ENCODE assay signal across 17 cellular contexts in genomic region chr1:245375789-245376188, GRCh38.
A peak's percentile ranks its signal among the peaks of the same experiment; 100 is the strongest.
DNase-seq lines count a peak whose midpoint lies in the region; ATAC-seq and TF ChIP-seq lines count a peak whose summit lies in the region.
"Had no signal": no experiment of that assay in that cellular context is flagged by ENCODE, and none has a peak within 500 bp of the region (broad histone marks: within the 10 kb centered on the region; RNA-seq: fewer than 3 reads in every experiment).

No MANE protein-coding gene starts in this region.

- H3K9me3 ChIP-seq in GM23248 (ENCODE audit: low read depth) = no peaks in the 10 kb centered on the region
- no peaks in the 10 kb centered on the region for H3K9me3 ChIP-seq in SJSA1 (replicated peaks)
- H3K9me3 ChIP-seq in upper lobe of left lung = no peaks in the 10 kb centered on the region
- H3K9me3 ChIP-seq: HAP-1, MG63 had no signal

- no peak for TF ChIP-seq POLR2A in upper lobe of left lung (IDR thresholded peaks at IDR 0.05)

- WGBS in GM23248 (ENCODE audit: low coverage in 1 of 2, low lambda C conversion rate in 2 of 2, missing lambda C conversion rate in 2 of 2), 2 experiments = 70 to 72% methylated on average over 9 of the region's 9 CpGs
- 91% methylated on average over 9 of the region's 9 CpGs for WGBS in upper lobe of left lung, 2 donors

- no peak for TF ChIP-seq CTCF in upper lobe of left lung (IDR thresholded peaks at IDR 0.05)

- H3K27ac ChIP-seq in GM23248 (no peak overlapping the region), SJSA1 (no peak overlapping the region), upper lobe of left lung (no peak overlapping the region)

- in situ Hi-C loops in GM23248 (cut with MboI) = no loop called here

- H3K9me3 Mint-ChIP-seq in activated naive CD4-positive, alpha-beta T cell treated with anti-CD3 and anti-CD28 coated beads, Interleukin-2, amount 50 U/mL, for 72 hours = no peaks in the 10 kb centered on the region

- H3K36me3 ChIP-seq in GM23248 (ENCODE audit: low read depth) (no peaks in the 10 kb centered on the region; the same call in 1 of the 2 replicates), SJSA1 (no peaks in the 10 kb centered on the region), upper lobe of left lung (no peaks in the 10 kb centered on the region)
- H3K36me3 ChIP-seq: HAP-1, MG63 had no signal

- 0 out of 2 replicates have a peak, but pooled peaks cover 8% of the 10 kb centered on the region for H3F3A ChIP-seq in GM23248 (ENCODE audit: insufficient read depth)

- no peak overlapping the region for H2AFZ ChIP-seq in GM23248

- H3K27me3 ChIP-seq in GM23248 (replicated peaks; ENCODE audit: insufficient read depth) (no peaks in the 10 kb centered on the region), SJSA1 (replicated peaks) (no peaks in the 10 kb centered on the region), upper lobe of left lung (no peaks in the 10 kb centered on the region)
- H3K27me3 ChIP-seq: MG63 had no signal

- no peaks in the 10 kb centered on the region for H4K20me1 ChIP-seq in GM23248 (ENCODE audit: insufficient read depth)

- H3K9me2 ChIP-seq in GM23248 (ENCODE audit: insufficient read depth) = no peaks in the 10 kb centered on the region

- no peak for TF ChIP-seq EP300 in upper lobe of left lung (IDR thresholded peaks at IDR 0.05)

- peak; percentile 23 to 27 for ATAC-seq in activated naive CD4-positive, alpha-beta T cell treated with anti-CD3 and anti-CD28 coated beads, Interleukin-2, amount 50 U/mL, for 72 hours
- no peak for ATAC-seq in upper lobe of left lung (ENCODE audit: low FRiP score in 2 of 2)

- H3K4me3 ChIP-seq in GM23248 (no peak overlapping the region), SJSA1 (no peak overlapping the region), upper lobe of left lung (no peak overlapping the region)
- H3K4me3 ChIP-seq: HAP-1, MG63 had no signal

- no peak for DNase-seq in activated naive CD4-positive, alpha-beta T cell treated with anti-CD3 and anti-CD28 coated beads, Interleukin-2, amount 50 U/mL, for 72 hours (ENCODE audit: low spot score in 2 of 2)
- no peak for DNase-seq in activated naive CD4-positive, alpha-beta T cell (lab: John Stamatoyannopoulos, UW)
- DNase-seq in GM23248 = peak; percentile 21
- peak; percentile 62 to 68 for DNase-seq in SJSA1 (ENCODE audit: low read depth in 1 of 2, low spot score in 2 of 2)
- peak; percentile 9 for DNase-seq in iris pigment epithelial cell (ENCODE audit: low read depth)
- no peak for DNase-seq in NCI-H1694 treated with DMSO at 0.1 percent for 48 hours (lab: John Stamatoyannopoulos, UW)
- DNase-seq in upper lobe of left lung = no peak
- DNase-seq in OCI-M2 (lab: John Stamatoyannopoulos, UW; ENCODE audit: unreplicated experiment) = no peak
- DNase-seq: CD4-positive, CD25-positive, alpha-beta regulatory T cell; Karpas-422; MG63; NCI-H1105 treated with DMSO at 0.1 percent for 48 hours; NCI-H187 treated with DMSO at 0.1 percent for 48 hours; NCI-H524; SIG-M5 had no signal

- no peaks in the 10 kb centered on the region for H3K79me2 ChIP-seq in GM23248 (ENCODE audit: insufficient read depth)

- H3K27ac Mint-ChIP-seq in activated naive CD4-positive, alpha-beta T cell treated with anti-CD3 and anti-CD28 coated beads, Interleukin-2, amount 50 U/mL, for 72 hours = no peak overlapping the region
- H3K27ac Mint-ChIP-seq: B cell; CD4-positive, CD25-positive, alpha-beta regulatory T cell had no signal

- H3K36me3 Mint-ChIP-seq in activated naive CD4-positive, alpha-beta T cell treated with anti-CD3 and anti-CD28 coated beads, Interleukin-2, amount 50 U/mL, for 72 hours = no peaks in the 10 kb centered on the region
- H3K36me3 Mint-ChIP-seq: CD4-positive, CD25-positive, alpha-beta regulatory T cell had no signal

- H3K4me1 ChIP-seq in GM23248 (ENCODE audit: insufficient read depth) (peaks cover 7% of the 10 kb centered on the region), SJSA1 (replicated peaks) (peaks cover 17% of the 10 kb centered on the region), upper lobe of left lung (no peaks in the 10 kb centered on the region)
- H3K4me1 ChIP-seq: HAP-1 had no signal

- no peak overlapping the region for H3K9ac ChIP-seq in GM23248

- no peak overlapping the region for H3K4me2 ChIP-seq in GM23248 (ENCODE audit: unreplicated experiment)

Comparison
In these comparisons a context has a peak if more than half of its experiments do, and no peak if none do; other contexts are left out.
1. ATAC-seq: peak in activated naive CD4-positive, alpha-beta T cell treated with anti-CD3 and anti-CD28 coated beads, Interleukin-2, amount 50 U/mL, for 72 hours (2 of 2); none in upper lobe of left lung (0 of 2).
2. DNase-seq: peak in GM23248 (single experiment), SJSA1 (2 of 2) and iris pigment epithelial cell (single experiment); none in activated naive CD4-positive, alpha-beta T cell treated with anti-CD3 and anti-CD28 coated beads, Interleukin-2, amount 50 U/mL, for 72 hours (0 of 2), activated naive CD4-positive, alpha-beta T cell (0 of 4), NCI-H1694 treated with DMSO at 0.1 percent for 48 hours (single experiment), upper lobe of left lung (0 of 2) and OCI-M2 (single experiment).